1 cellular context compared by ENCODE assay signal in the genomic region with DNA sequence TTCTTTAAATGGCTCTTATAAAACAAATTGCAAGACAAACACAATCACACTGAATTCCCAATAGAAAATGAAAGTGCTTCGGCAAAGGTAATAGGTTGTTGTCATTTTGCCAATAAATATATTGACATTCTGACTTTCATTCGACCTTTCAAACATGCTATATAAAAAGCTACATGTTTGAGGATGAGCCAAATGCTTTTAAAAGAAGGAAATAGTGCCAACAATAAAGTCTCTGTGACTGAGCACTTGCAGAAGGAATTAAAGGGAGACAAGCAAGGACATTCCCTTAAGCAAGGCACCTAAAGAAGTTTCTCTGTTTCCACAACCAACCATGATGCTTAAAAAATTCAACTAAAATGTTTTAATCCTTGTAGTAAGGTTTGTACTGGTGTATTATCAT.
TF ChIP-seq lines count a peak whose summit lies in the region.

No MANE protein-coding gene starts in this region.

TF ChIP-seq in SK-N-SH treated with all-trans-retinoic acid at 6 μM for 48 hours, 23 proteins besides CTCF, POLR2A, EP300 and RAD21 (continued from another document):
- TF ChIP-seq, protein P1, sequence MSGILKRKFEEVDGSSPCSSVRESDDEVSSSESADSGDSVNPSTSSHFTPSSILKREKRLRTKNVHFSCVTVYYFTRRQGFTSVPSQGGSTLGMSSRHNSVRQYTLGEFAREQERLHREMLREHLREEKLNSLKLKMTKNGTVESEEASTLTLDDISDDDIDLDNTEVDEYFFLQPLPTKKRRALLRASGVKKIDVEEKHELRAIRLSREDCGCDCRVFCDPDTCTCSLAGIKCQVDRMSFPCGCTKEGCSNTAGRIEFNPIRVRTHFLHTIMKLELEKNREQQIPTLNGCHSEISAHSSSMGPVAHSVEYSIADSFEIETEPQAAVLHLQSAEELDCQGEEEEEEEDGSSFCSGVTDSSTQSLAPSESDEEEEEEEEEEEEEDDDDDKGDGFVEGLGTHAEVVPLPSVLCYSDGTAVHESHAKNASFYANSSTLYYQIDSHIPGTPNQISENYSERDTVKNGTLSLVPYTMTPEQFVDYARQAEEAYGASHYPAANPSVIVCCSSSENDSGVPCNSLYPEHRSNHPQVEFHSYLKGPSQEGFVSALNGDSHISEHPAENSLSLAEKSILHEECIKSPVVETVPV (CRISPR knock-in tag; IDR thresholded peaks at IDR 0.05): no peak
- TF ChIP-seq ESRRG (CRISPR knock-in tag; IDR thresholded peaks at IDR 0.05): no peak
- no peak for TF ChIP-seq ZFP3 (CRISPR knock-in tag; IDR thresholded peaks at IDR 0.05)
